15 cellular contexts compared by ENCODE assay signal in genomic region chr4:38102942-38103604, GRCh38.
DNase-seq lines count a peak whose midpoint lies in the region; ATAC-seq and TF ChIP-seq lines count a peak whose summit lies in the region.
"Had no signal": no experiment of that assay in that cellular context is flagged by ENCODE, and none has a peak within 500 bp of the region (broad histone marks: within the 10 kb centered on the region; RNA-seq: fewer than 3 reads in every experiment).

No MANE protein-coding gene starts in this region.

- H3K4me3 Mint-ChIP-seq in HFFc6, result no peak overlapping the region
- no peak overlapping the region for H3K4me3 Mint-ChIP-seq in stimulated activated naive B cell treated with anti-CD40 and anti-IgM and Interleukin-4, amounts not matched to agents 10 μg/mL and 1 μg/mL and 100 μg/mL, for 72 hours
- H3K4me3 Mint-ChIP-seq: CD8-positive, alpha-beta T cell; GM23338 had no signal

- H3K4me1 ChIP-seq in colonic mucosa, result no peaks in the 10 kb centered on the region
- peaks cover 6% of the 10 kb centered on the region for H3K4me1 ChIP-seq in mucosa of descending colon (ENCODE audit: low read depth)
- peaks cover 20% of the 10 kb centered on the region for H3K4me1 ChIP-seq in vagina

- no peaks in the 10 kb centered on the region for H3K9me3 ChIP-seq in colonic mucosa
- H3K9me3 ChIP-seq in mucosa of descending colon, result no peaks in the 10 kb centered on the region
- no peaks in the 10 kb centered on the region for H3K9me3 ChIP-seq in vagina
- H3K9me3 ChIP-seq: BLaER1 had no signal

- no peaks in the 10 kb centered on the region; the same call in none of the 2 replicates for H3K27me3 Mint-ChIP-seq in HFFc6 (ENCODE audit: insufficient read depth)
- H3K27me3 Mint-ChIP-seq in stimulated activated naive B cell treated with anti-CD40 and anti-IgM and Interleukin-4, amounts not matched to agents 10 μg/mL and 1 μg/mL and 100 μg/mL, for 72 hours, result no peaks in the 10 kb centered on the region

- H3K4me3 ChIP-seq in colonic mucosa, result no peak overlapping the region
- H3K4me3 ChIP-seq in mucosa of descending colon, result no peak overlapping the region
- no peak overlapping the region for H3K4me3 ChIP-seq in vagina
- H3K4me3 ChIP-seq: BLaER1, GM23338 had no signal

- intact Hi-C loops in colonic mucosa (cut with DNase I) (no loop called here), mucosa of descending colon (cut with DNase I, micrococcal nuclease) (no loop called here), vagina (cut with DNase I) (no loop called here)

- no peaks in the 10 kb centered on the region for H3K9me3 Mint-ChIP-seq in HFFc6
- no peaks in the 10 kb centered on the region for H3K9me3 Mint-ChIP-seq in stimulated activated naive B cell treated with anti-CD40 and anti-IgM and Interleukin-4, amounts not matched to agents 10 μg/mL and 1 μg/mL and 100 μg/mL, for 72 hours
- H3K9me3 Mint-ChIP-seq: CD8-positive, alpha-beta T cell; GM23338 had no signal

- no peak for TF ChIP-seq POLR2A in vagina (IDR thresholded peaks at IDR 0.05)

- H3K36me3 Mint-ChIP-seq in HFFc6 (ENCODE audit: low read depth), result peaks cover 18% of the 10 kb centered on the region
- peaks cover 44 to 65% of the 10 kb centered on the region in 2 donors for H3K36me3 Mint-ChIP-seq in stimulated activated naive B cell treated with anti-CD40 and anti-IgM and Interleukin-4, amounts not matched to agents 10 μg/mL and 1 μg/mL and 100 μg/mL, for 72 hours

- peaks cover 83% of the 10 kb centered on the region for H3K4me1 Mint-ChIP-seq in HFFc6 (ENCODE audit: low read depth)
- H3K4me1 Mint-ChIP-seq in stimulated activated naive B cell treated with anti-CD40 and anti-IgM and Interleukin-4, amounts not matched to agents 10 μg/mL and 1 μg/mL and 100 μg/mL, for 72 hours, result peaks cover 0 to 4% of the 10 kb centered on the region in 2 donors

- H3K27ac ChIP-seq in colonic mucosa (peak overlapping the region; percentile 55), vagina (no peak overlapping the region)
- H3K27ac ChIP-seq: BLaER1 had no signal

- H3K27ac Mint-ChIP-seq in HFFc6, result peak overlapping the region; percentile 92
- H3K27ac Mint-ChIP-seq in stimulated activated naive B cell treated with anti-CD40 and anti-IgM and Interleukin-4, amounts not matched to agents 10 μg/mL and 1 μg/mL and 100 μg/mL, for 72 hours, result peak overlapping the region; percentile 9
- H3K27ac Mint-ChIP-seq: CD8-positive, alpha-beta T cell; GM23338 had no signal

- H3K9ac ChIP-seq in colonic mucosa (ENCODE audit: low read depth in 2 of 2, low read length in 2 of 2), result no peak overlapping the region
- H3K9ac ChIP-seq: BLaER1 had no signal

- TF ChIP-seq CTCF in HFFc6 (IDR thresholded peaks at IDR 0.05), result no peak
- no peak for TF ChIP-seq CTCF in colonic mucosa (IDR thresholded peaks at IDR 0.05)
- TF ChIP-seq CTCF in mucosa of descending colon (IDR thresholded peaks at IDR 0.05), result no peak
- no peak for TF ChIP-seq CTCF in vagina (IDR thresholded peaks at IDR 0.05)

- H3K36me3 ChIP-seq in colonic mucosa (no peaks in the 10 kb centered on the region), mucosa of descending colon (ENCODE audit: low read depth) (no peaks in the 10 kb centered on the region), vagina (no peaks in the 10 kb centered on the region)

- H3K27me3 ChIP-seq in colonic mucosa (no peaks in the 10 kb centered on the region), vagina (no peaks in the 10 kb centered on the region)
- H3K27me3 ChIP-seq: BLaER1 had no signal

- ATAC-seq in mucosa of descending colon, result peak; percentile 82
- ATAC-seq in stimulated activated naive B cell treated with anti-CD40 and anti-IgM and Interleukin-4, amounts not matched to agents 10 μg/mL and 1 μg/mL and 100 μg/mL, for 72 hours (replicated peaks), result no peak
- ATAC-seq in HG02852 (IDR thresholded peaks at IDR 0.05; ENCODE audit: unreplicated experiment), result no peak
- ATAC-seq: CD8-positive, alpha-beta T cell; GM23338 had no signal

- no peak for DNase-seq in HFFc6
- no peak for DNase-seq in colonic mucosa
- DNase-seq in mucosa of descending colon, result no peak
- no peak for DNase-seq in stimulated activated naive B cell treated with anti-CD40 and anti-IgM and Interleukin-4, amounts not matched to agents 10 μg/mL and 1 μg/mL and 100 μg/mL, for 72 hours
- no peak for DNase-seq in DMS153 (lab: John Stamatoyannopoulos, UW)
- DNase-seq in vagina (ENCODE audit: extremely low spot score in 2 of 2), result no peak
- DNase-seq in NCI-H146 (lab: John Stamatoyannopoulos, UW), result no peak
- DNase-seq: 8988T; CD8-positive, alpha-beta T cell; COR-L47; DMS 273 treated with DMSO at 0.1 percent for 48 hours; HCEC 1CT had no signal
